ENCODE assay signal across 14 cellular contexts in the genomic region with DNA sequence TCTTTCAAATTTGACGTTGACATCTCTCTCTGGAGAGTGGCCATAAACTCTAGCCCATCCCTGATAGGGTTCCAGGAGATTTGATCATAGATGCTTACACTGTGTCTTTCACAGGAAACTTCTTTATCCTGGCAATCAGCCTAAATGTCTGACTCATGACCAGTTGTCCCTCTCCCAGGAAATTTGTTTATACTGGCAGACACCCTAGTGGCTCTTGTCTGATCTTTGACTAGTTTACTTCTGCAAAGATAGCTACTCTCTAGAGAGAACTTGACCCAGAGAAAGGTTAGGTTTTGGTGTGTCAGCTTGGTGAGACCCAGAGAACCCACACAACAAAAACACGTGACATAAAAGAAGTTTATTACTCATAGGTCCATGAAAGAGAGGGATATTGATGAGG.
DNase-seq lines count a peak whose midpoint lies in the region; ATAC-seq and TF ChIP-seq lines count a peak whose summit lies in the region.
"Had no signal": no experiment of that assay in that cellular context is flagged by ENCODE, and none has a peak within 500 bp of the region (broad histone marks: within the 10 kb centered on the region; RNA-seq: fewer than 3 reads in every experiment).

No MANE protein-coding gene starts in this region.

- no peak overlapping the region for H2BK12ac ChIP-seq in mesenchymal stem cell (ENCODE audit: low read length in 2 of 2)

- no peak for ATAC-seq in HG02981 (IDR thresholded peaks at IDR 0.05; ENCODE audit: unreplicated experiment)
- ATAC-seq: activated naive CD4-positive, alpha-beta T cell treated with anti-CD3 and anti-CD28 coated beads, Interleukin-2, amount 50 U/mL, for 72 hours; effector memory CD8-positive, alpha-beta T cell; naive thymus-derived CD4-positive, alpha-beta T cell had no signal

- H3K14ac ChIP-seq in mesenchymal stem cell (ENCODE audit: low read length in 2 of 2): no peak overlapping the region

- TF ChIP-seq CTCF in astrocyte of the spinal cord (IDR thresholded peaks at IDR 0.05; ENCODE audit: low read depth, low read length): no peak

- no peak overlapping the region for H3K18ac ChIP-seq in mesenchymal stem cell (ENCODE audit: low read depth in 1 of 2, low read length in 2 of 2)

- H3K27ac ChIP-seq in mesenchymal stem cell (ENCODE audit: low read length, poor library complexity, severe bottlenecking): no peak overlapping the region

- no peak overlapping the region for H2BK15ac ChIP-seq in mesenchymal stem cell (ENCODE audit: low read depth, poor library complexity, severe bottlenecking)

- H2AFZ ChIP-seq in mesenchymal stem cell (ENCODE audit: low read depth, low read length): no peak overlapping the region

- no peaks in the 10 kb centered on the region for H3K27me3 ChIP-seq in mesenchymal stem cell (ENCODE audit: control insufficient read depth in 1 of 2, insufficient read depth in 1 of 2, low read length in 2 of 2)

- no peak overlapping the region for H2BK5ac ChIP-seq in mesenchymal stem cell (ENCODE audit: low read depth, low read length, poor library complexity, severe bottlenecking)

- WGBS in mesenchymal stem cell: 15% methylated on average over 1 of the region's 2 CpGs

- H4K8ac ChIP-seq in mesenchymal stem cell (ENCODE audit: low read length): no peak overlapping the region

- H3K4me1 ChIP-seq in mesenchymal stem cell (ENCODE audit: control insufficient read depth, insufficient read depth, low read depth, low read length): peaks cover 5% of the 10 kb centered on the region

- H3K9ac ChIP-seq in mesenchymal stem cell (ENCODE audit: low read length): no peak overlapping the region

- H3K4me3 ChIP-seq in astrocyte of the spinal cord (ENCODE audit: low read depth, low read length): no peak overlapping the region
- H3K4me3 ChIP-seq in mesenchymal stem cell (ENCODE audit: insufficient read depth in 1 of 2, low read depth in 1 of 2, low read length in 2 of 2): no peak overlapping the region

- H3K36me3 ChIP-seq in mesenchymal stem cell (ENCODE audit: control insufficient read depth in 1 of 2, insufficient read depth in 2 of 2, low read depth in 1 of 2, low read length in 2 of 2): no peaks in the 10 kb centered on the region

- H3K9me3 ChIP-seq in mesenchymal stem cell (ENCODE audit: control insufficient read depth, low read length): peaks cover 3% of the 10 kb centered on the region

- H2BK120ac ChIP-seq in mesenchymal stem cell (ENCODE audit: low read depth, low read length): no peak overlapping the region

- H4K91ac ChIP-seq in mesenchymal stem cell (ENCODE audit: low read length): no peak overlapping the region

- no peak overlapping the region for H3K4ac ChIP-seq in mesenchymal stem cell (ENCODE audit: low read depth in 1 of 2, low read length in 2 of 2)

- no peaks in the 10 kb centered on the region for H3K79me1 ChIP-seq in mesenchymal stem cell (replicated peaks; ENCODE audit: low read length, poor library complexity, severe bottlenecking)

- DNase-seq in EL: peak; percentile 83
- peak; percentile 36 to 84 for DNase-seq in NCI-H446 (lab: John Stamatoyannopoulos, UW)
- peak; percentile 89 for DNase-seq in astrocyte of the spinal cord (ENCODE audit: low read depth, low spot score)
- DNase-seq in mesenchymal stem cell: peak; percentile 89
- DNase-seq in GM19240 (ENCODE audit: insufficient read length, low spot score): no peak
- DNase-seq in SW480 (ENCODE audit: low spot score): no peak
- DNase-seq in NCI-H187 (lab: John Stamatoyannopoulos, UW): no peak
- DNase-seq: CD4-positive, CD25-positive, alpha-beta regulatory T cell; effector memory CD8-positive, alpha-beta T cell; Karpas-422; naive thymus-derived CD4-positive, alpha-beta T cell; NCI-H524 had no signal

- no peak overlapping the region for H3K4me2 ChIP-seq in mesenchymal stem cell (ENCODE audit: low read length, poor library complexity, severe bottlenecking)

- H3K23ac ChIP-seq in mesenchymal stem cell (ENCODE audit: low read length in 2 of 2): no peak overlapping the region

- in situ Hi-C loops in astrocyte of the spinal cord (cut with HindIII; ENCODE audit: low sequenced_read_pairs): no loop called here

- no peak overlapping the region for H2AK5ac ChIP-seq in mesenchymal stem cell (ENCODE audit: low read length, severe bottlenecking)

Comparison
In these comparisons a context has a peak if more than half of its experiments do, and no peak if none do; other contexts are left out.
1. DNase-seq: peak in EL (single experiment), NCI-H446 (2 of 2), astrocyte of the spinal cord (single experiment) and mesenchymal stem cell (single experiment); none in GM19240 (single experiment), SW480 (single experiment) and NCI-H187 (0 of 2).